In genomic region chr9:40583230-40583629, GRCh38 we compare ENCODE assay signal across 8 cellular contexts.
DNase-seq lines count a peak whose midpoint lies in the region; ATAC-seq, FAIRE-seq and TF ChIP-seq lines count a peak whose summit lies in the region.
"Not testable (repeated sequence)": the region's sequence is repeated elsewhere in the genome, so short reads cannot be mapped to it uniquely, and the experiment has no call there.

No MANE protein-coding gene starts in this region.

- H4K20me1 ChIP-seq in endothelial cell of umbilical vein (replicated peaks; ENCODE audit: control insufficient read depth, extremely low read depth, insufficient read depth, low read length) = not testable (repeated sequence)

- TF ChIP-seq CTCF in endothelial cell of umbilical vein (IDR thresholded peaks at IDR 0.05; ENCODE audit: extremely low read depth in 1 of 2, insufficient read depth in 1 of 2, low read depth in 1 of 2, low read length in 2 of 2); psoas muscle (IDR thresholded peaks at IDR 0.05): not testable (repeated sequence)

- not testable (repeated sequence) for H3K4me2 ChIP-seq in endothelial cell of umbilical vein (ENCODE audit: insufficient read depth, low read length)

- dilution Hi-C loops in endothelial cell of umbilical vein (cut with MboI; ENCODE audit: extremely low pct_ligation_motif_present, low sequenced_read_pairs) = not testable (repeated sequence)

- H3K9me1 ChIP-seq in endothelial cell of umbilical vein (replicated peaks; ENCODE audit: control insufficient read depth, extremely low read depth, insufficient read depth, low read length) = not testable (repeated sequence)

- H3K9ac ChIP-seq in endothelial cell of umbilical vein (replicated peaks; ENCODE audit: extremely low read depth, insufficient read depth, low read length) = not testable (repeated sequence)

- H3K27me3 Mint-ChIP-seq in CD4-positive, CD25-positive, alpha-beta regulatory T cell; IgD-negative memory B cell; activated CD4-positive, alpha-beta T cell treated with anti-CD3 and anti-CD28 coated beads for 36 hours; activated T-cell treated with anti-CD3 and anti-CD28 coated beads, Interleukin-2, amount 50 U/mL, for 72 hours (ENCODE audit: low read depth); activated naive CD8-positive, alpha-beta T cell treated with anti-CD3 and anti-CD28 coated beads, Interleukin-2, amount 10 ng/mL, durations not matched to agents 7 days and 5 days; naive thymus-derived CD8-positive, alpha-beta T cell: not testable (repeated sequence)

- H3K4me3 ChIP-seq in CD4-positive, CD25-positive, alpha-beta regulatory T cell (ENCODE audit: low read depth, low read length); endothelial cell of umbilical vein (replicated peaks in 1 of 3; ENCODE audit: insufficient read depth in 1 of 3, low read depth in 1 of 3, low read length in 3 of 3): not testable (repeated sequence)
- peak overlapping the region; percentile 8 for H3K4me3 ChIP-seq in psoas muscle

- CTCF ChIA-PET in activated CD4-positive, alpha-beta T cell treated with anti-CD3 and anti-CD28 coated beads for 36 hours (lab: Charles Lee); endothelial cell of umbilical vein (lab: Charles Lee): not testable (repeated sequence)

- H3K4me1 Mint-ChIP-seq in CD4-positive, CD25-positive, alpha-beta regulatory T cell; IgD-negative memory B cell; activated CD4-positive, alpha-beta T cell treated with anti-CD3 and anti-CD28 coated beads for 36 hours; activated T-cell treated with anti-CD3 and anti-CD28 coated beads, Interleukin-2, amount 50 U/mL, for 72 hours (ENCODE audit: low read depth); activated naive CD8-positive, alpha-beta T cell treated with anti-CD3 and anti-CD28 coated beads, Interleukin-2, amount 10 ng/mL, durations not matched to agents 7 days and 5 days; naive thymus-derived CD8-positive, alpha-beta T cell: not testable (repeated sequence)

- H3K4me3 Mint-ChIP-seq in CD4-positive, CD25-positive, alpha-beta regulatory T cell = peak overlapping the region in 3 of 4 donors; percentile 52 to 87 (median 70)
- H3K4me3 Mint-ChIP-seq in IgD-negative memory B cell = peak overlapping the region; percentile 21 to 94 (median 90)
- H3K4me3 Mint-ChIP-seq in activated CD4-positive, alpha-beta T cell treated with anti-CD3 and anti-CD28 coated beads for 36 hours = not testable (repeated sequence)
- H3K4me3 Mint-ChIP-seq in activated T-cell treated with anti-CD3 and anti-CD28 coated beads, Interleukin-2, amount 50 U/mL, for 72 hours = peak overlapping the region; percentile 31 to 44
- peak overlapping the region; percentile 71 for H3K4me3 Mint-ChIP-seq in activated naive CD8-positive, alpha-beta T cell treated with anti-CD3 and anti-CD28 coated beads, Interleukin-2, amount 10 ng/mL, durations not matched to agents 7 days and 5 days
- peak overlapping the region in 7 of 10 donors; percentile 2 to 82 (median 62) for H3K4me3 Mint-ChIP-seq in naive thymus-derived CD8-positive, alpha-beta T cell

- POLR2A ChIA-PET in activated CD4-positive, alpha-beta T cell treated with anti-CD3 and anti-CD28 coated beads for 36 hours (lab: Charles Lee); activated naive CD8-positive, alpha-beta T cell treated with anti-CD3 and anti-CD28 coated beads, Interleukin-2, amount 10 ng/mL, durations not matched to agents 7 days and 5 days (lab: Charles Lee); endothelial cell of umbilical vein (lab: Charles Lee); naive thymus-derived CD8-positive, alpha-beta T cell (lab: Charles Lee): not testable (repeated sequence)

- not testable (repeated sequence) for H3K9me3 ChIP-seq in CD4-positive, CD25-positive, alpha-beta regulatory T cell (ENCODE audit: control insufficient read depth in 2 of 2, low read length in 2 of 2); endothelial cell of umbilical vein (replicated peaks; ENCODE audit: control insufficient read depth, insufficient read depth, low read length); psoas muscle

- H3K27ac ChIP-seq in CD4-positive, CD25-positive, alpha-beta regulatory T cell (ENCODE audit: insufficient read depth, low read length, poor library complexity, severe bottlenecking); endothelial cell of umbilical vein (ENCODE audit: insufficient read depth, low read depth, low read length); psoas muscle: not testable (repeated sequence)

- H3K27ac Mint-ChIP-seq in CD4-positive, CD25-positive, alpha-beta regulatory T cell; IgD-negative memory B cell; activated CD4-positive, alpha-beta T cell treated with anti-CD3 and anti-CD28 coated beads for 36 hours; activated T-cell treated with anti-CD3 and anti-CD28 coated beads, Interleukin-2, amount 50 U/mL, for 72 hours; activated naive CD8-positive, alpha-beta T cell treated with anti-CD3 and anti-CD28 coated beads, Interleukin-2, amount 10 ng/mL, durations not matched to agents 7 days and 5 days: not testable (repeated sequence)
- H3K27ac Mint-ChIP-seq in naive thymus-derived CD8-positive, alpha-beta T cell = peak overlapping the region in 1 of 10 donors; percentile 85

- H3K9me3 Mint-ChIP-seq in CD4-positive, CD25-positive, alpha-beta regulatory T cell; IgD-negative memory B cell; activated CD4-positive, alpha-beta T cell treated with anti-CD3 and anti-CD28 coated beads for 36 hours (ENCODE audit: low read depth); activated T-cell treated with anti-CD3 and anti-CD28 coated beads, Interleukin-2, amount 50 U/mL, for 72 hours; activated naive CD8-positive, alpha-beta T cell treated with anti-CD3 and anti-CD28 coated beads, Interleukin-2, amount 10 ng/mL, durations not matched to agents 7 days and 5 days; naive thymus-derived CD8-positive, alpha-beta T cell: not testable (repeated sequence)

- DNase-seq in CD4-positive, CD25-positive, alpha-beta regulatory T cell; activated naive CD8-positive, alpha-beta T cell treated with anti-CD3 and anti-CD28 coated beads, Interleukin-2, amount 10 ng/mL, durations not matched to agents 7 days and 5 days; endothelial cell of umbilical vein (ENCODE audit: low read depth, low spot score); naive thymus-derived CD8-positive, alpha-beta T cell; psoas muscle: not testable (repeated sequence)
- peak; percentile 15 for DNase-seq in activated CD4-positive, alpha-beta T cell treated with anti-CD3 and anti-CD28 coated beads for 36 hours
- DNase-seq in activated T-cell treated with anti-CD3 and anti-CD28 coated beads, Interleukin-2, amount 50 U/mL, for 72 hours = peak in 1 of 2 donors; percentile 25

- not testable (repeated sequence) for H3K36me3 ChIP-seq in CD4-positive, CD25-positive, alpha-beta regulatory T cell (ENCODE audit: control insufficient read depth, insufficient read depth, low read length); endothelial cell of umbilical vein (ENCODE audit: control insufficient read depth in 2 of 2, extremely low read depth in 1 of 2, insufficient read depth in 2 of 2, low read length in 2 of 2); psoas muscle (ENCODE audit: insufficient read depth in 1 of 2, low read depth in 1 of 2)

- not testable (repeated sequence) for TF ChIP-seq POLR2A in endothelial cell of umbilical vein (IDR thresholded peaks at IDR 0.05; ENCODE audit: low read depth, low read length)

- FAIRE-seq in endothelial cell of umbilical vein (lab: Jason Lieb, UNC) = not testable (repeated sequence)

- not testable (repeated sequence) for ATAC-seq in CD4-positive, CD25-positive, alpha-beta regulatory T cell (ENCODE audit: low read depth in 2 of 2); activated CD4-positive, alpha-beta T cell treated with anti-CD3 and anti-CD28 coated beads for 36 hours; activated T-cell treated with anti-CD3 and anti-CD28 coated beads, Interleukin-2, amount 50 U/mL, for 72 hours (replicated peaks in 1 of 2); activated naive CD8-positive, alpha-beta T cell treated with anti-CD3 and anti-CD28 coated beads, Interleukin-2, amount 10 ng/mL, durations not matched to agents 7 days and 5 days (ENCODE audit: low read depth); naive thymus-derived CD8-positive, alpha-beta T cell; psoas muscle

- intact Hi-C loops in activated CD4-positive, alpha-beta T cell treated with anti-CD3 and anti-CD28 coated beads for 36 hours (cut with DNase I, micrococcal nuclease); endothelial cell of umbilical vein (cut with micrococcal nuclease); psoas muscle (cut with DNase I): not testable (repeated sequence)

- 72 to 82% (median 79%) methylated on average over 4 to 5 of the region's 7 CpGs for WGBS in psoas muscle, 3 donors

- TSS peak; percentile 18 for BruUV-seq in endothelial cell of umbilical vein (replicated peaks; lab: Mats Ljungman, UMichigan)

- not testable (repeated sequence) for H2AFZ ChIP-seq in endothelial cell of umbilical vein (ENCODE audit: low read depth, low read length)

- H3K36me3 Mint-ChIP-seq in CD4-positive, CD25-positive, alpha-beta regulatory T cell; IgD-negative memory B cell; activated CD4-positive, alpha-beta T cell treated with anti-CD3 and anti-CD28 coated beads for 36 hours (ENCODE audit: low read depth); activated T-cell treated with anti-CD3 and anti-CD28 coated beads, Interleukin-2, amount 50 U/mL, for 72 hours (ENCODE audit: insufficient read depth in 2 of 2); activated naive CD8-positive, alpha-beta T cell treated with anti-CD3 and anti-CD28 coated beads, Interleukin-2, amount 10 ng/mL, durations not matched to agents 7 days and 5 days; naive thymus-derived CD8-positive, alpha-beta T cell: not testable (repeated sequence)

- H3K27me3 ChIP-seq in CD4-positive, CD25-positive, alpha-beta regulatory T cell (ENCODE audit: control insufficient read depth, insufficient read depth, low read length); endothelial cell of umbilical vein (ENCODE audit: control insufficient read depth in 2 of 2, insufficient read depth in 2 of 2, low read length in 2 of 2); psoas muscle (ENCODE audit: insufficient read depth in 3 of 3, low read length in 2 of 3): not testable (repeated sequence)

- H3K4me1 ChIP-seq in CD4-positive, CD25-positive, alpha-beta regulatory T cell (ENCODE audit: control insufficient read depth, insufficient read depth, low read length, poor library complexity, severe bottlenecking); endothelial cell of umbilical vein (ENCODE audit: control insufficient read depth, extremely low read depth, insufficient read depth, low read length); psoas muscle: not testable (repeated sequence)

- not testable (repeated sequence) for H3K79me2 ChIP-seq in endothelial cell of umbilical vein (ENCODE audit: control insufficient read depth, insufficient read depth, low read length)
